ENCODE assay signal across 8 cellular contexts in the genomic region with DNA sequence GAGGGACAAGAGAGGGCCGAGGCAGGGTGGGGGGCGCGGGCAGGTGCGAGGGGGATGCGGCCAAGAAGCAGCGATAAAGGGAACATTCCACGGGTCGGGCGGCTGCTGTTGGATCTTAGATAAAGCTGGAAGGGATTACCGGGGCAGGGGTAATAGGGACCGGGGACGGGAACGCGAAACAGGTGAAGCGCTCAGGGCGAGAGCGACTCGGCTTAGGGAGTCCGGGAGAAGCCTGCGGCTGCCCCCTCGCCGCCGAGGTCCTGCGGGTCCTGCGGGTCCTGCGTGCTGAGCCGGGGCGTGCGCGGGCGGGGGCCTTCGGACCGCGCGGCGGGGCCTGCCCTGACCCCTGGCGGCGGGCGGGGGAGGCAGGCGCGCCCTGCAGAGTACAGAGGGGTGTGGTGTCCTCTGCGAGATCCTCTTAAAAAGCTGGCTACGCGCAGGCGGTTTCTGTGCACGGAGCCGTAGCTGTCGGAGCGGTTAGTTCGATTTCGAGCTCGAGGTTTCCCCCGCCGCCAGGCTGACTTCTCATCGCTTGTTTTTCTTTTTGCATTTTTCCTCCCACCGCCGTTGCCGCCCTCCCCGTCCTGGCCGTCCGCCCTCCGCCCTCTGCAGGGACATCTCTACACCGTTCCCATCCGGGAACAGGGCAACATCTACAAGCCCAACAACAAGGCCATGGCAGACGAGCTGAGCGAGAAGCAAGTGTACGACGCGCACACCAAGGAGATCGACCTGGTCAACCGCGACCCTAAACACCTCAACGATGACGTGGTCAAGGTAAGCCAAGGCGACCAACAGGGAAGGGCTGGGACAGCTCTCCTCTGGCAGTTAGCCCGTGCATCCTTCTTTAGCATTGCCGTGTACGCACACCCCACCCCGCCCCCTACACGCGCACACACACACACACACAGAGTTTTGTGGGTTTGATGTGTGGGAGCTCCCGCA. TPM values are rescaled to one million over a fixed set of nuclear protein-coding genes. Genes with fewer than 3 reads are reported as not detected.
DNase-seq lines count a peak whose midpoint lies in the region; ATAC-seq and TF ChIP-seq lines count a peak whose summit lies in the region.

No MANE protein-coding gene starts in this region.

- TF ChIP-seq CTCF in Caco-2 (IDR thresholded peaks at IDR 0.05; ENCODE audit: insufficient read depth in 1 of 2, low read depth in 1 of 2, low read length in 1 of 2, severe bottlenecking in 1 of 2, unreplicated experiment in 1 of 2) (peak; percentile 66 to 91), upper lobe of right lung (IDR thresholded peaks at IDR 0.05) (peak; percentile 86)

- BruUV-seq in Caco-2 (replicated peaks; lab: Mats Ljungman, UMichigan): no TSS peak

- H3K27me3 Mint-ChIP-seq in Caco-2 (ENCODE audit: insufficient read depth, unreplicated experiment): no peaks in the 10 kb centered on the region
- peaks cover 76% of the 10 kb centered on the region for H3K27me3 Mint-ChIP-seq in activated naive CD4-positive, alpha-beta T cell treated with anti-CD3 and anti-CD28 coated beads, Interleukin-2, amount 10 ng/mL, durations not matched to agents 7 days and 5 days

- POLR2A ChIA-PET in Caco-2 (lab: Charles Lee): no interaction called here

- no peaks in the 10 kb centered on the region for H3K4me1 Mint-ChIP-seq in Caco-2 (ENCODE audit: low read depth, unreplicated experiment)
- H3K4me1 Mint-ChIP-seq in activated naive CD4-positive, alpha-beta T cell treated with anti-CD3 and anti-CD28 coated beads, Interleukin-2, amount 10 ng/mL, durations not matched to agents 7 days and 5 days: peaks cover 27% of the 10 kb centered on the region

- intact Hi-C loops in Caco-2 (cut with micrococcal nuclease; ENCODE audit: unreplicated experiment) (loop anchor here (1.0 kb wide), 7 partner anchors 27 to 388 kb away; a partner anchor contains a TSS), upper lobe of right lung (cut with DNase I) (loop anchor here (10.0 kb wide), 2 partner anchors 49 to 261 kb away; no protein-coding TSS in a partner anchor)

- peak; percentile 94 for ATAC-seq in GM19438 (IDR thresholded peaks at IDR 0.05; ENCODE audit: low read depth, unreplicated experiment)
- ATAC-seq in HG03469 (IDR thresholded peaks at IDR 0.05; ENCODE audit: unreplicated experiment): peak; percentile 88
- ATAC-seq in upper lobe of right lung: peak; percentile 88

- H3K36me3 ChIP-seq in Caco-2 (ENCODE audit: control insufficient read depth, insufficient read depth, low read length): no peaks in the 10 kb centered on the region
- H3K36me3 ChIP-seq in upper lobe of right lung: no peaks in the 10 kb centered on the region

- no peaks in the 10 kb centered on the region for H3K9me3 Mint-ChIP-seq in Caco-2 (ENCODE audit: unreplicated experiment)
- H3K9me3 Mint-ChIP-seq in activated naive CD4-positive, alpha-beta T cell treated with anti-CD3 and anti-CD28 coated beads, Interleukin-2, amount 10 ng/mL, durations not matched to agents 7 days and 5 days: no peaks in the 10 kb centered on the region

- CTCF ChIA-PET in Caco-2 (lab: Charles Lee): interaction anchor here (0.5 to 2.6 kb wide), 19 partner anchors 10 to 364 kb away, joined by 3 to 26 read pairs (median 3); a partner anchor contains a TSS
- CTCF ChIA-PET in activated naive CD4-positive, alpha-beta T cell treated with anti-CD3 and anti-CD28 coated beads, Interleukin-2, amount 10 ng/mL, durations not matched to agents 7 days and 5 days (lab: Charles Lee): interaction anchor here (0.5 to 3.5 kb wide), 32 partner anchors 9 to 398 kb away, joined by 3 to 24 read pairs (median 5); no protein-coding TSS in a partner anchor

- H3K27ac ChIP-seq in upper lobe of right lung: peak overlapping the region; percentile 90

- H3K27me3 ChIP-seq in Caco-2 (replicated peaks; ENCODE audit: control insufficient read depth, insufficient read depth, low read length): no peaks in the 10 kb centered on the region
- H3K27me3 ChIP-seq in upper lobe of right lung: no peaks in the 10 kb centered on the region

- H3K4me1 ChIP-seq in Caco-2 (peaks cover 10% of the 10 kb centered on the region; the same call in 1 of the 2 replicates), upper lobe of right lung (peaks cover 11% of the 10 kb centered on the region)

- H3K9me3 ChIP-seq in Caco-2 (no peaks in the 10 kb centered on the region), upper lobe of right lung (no peaks in the 10 kb centered on the region)

- no peaks in the 10 kb centered on the region for H3K36me3 Mint-ChIP-seq in Caco-2 (ENCODE audit: insufficient read depth, unreplicated experiment)
- H3K36me3 Mint-ChIP-seq in activated naive CD4-positive, alpha-beta T cell treated with anti-CD3 and anti-CD28 coated beads, Interleukin-2, amount 10 ng/mL, durations not matched to agents 7 days and 5 days: no peaks in the 10 kb centered on the region

- DNase-seq in Caco-2: peak; percentile 75 to 88
- peak; percentile 94 for DNase-seq in RPMI8226
- peak; percentile 73 for DNase-seq in activated naive CD4-positive, alpha-beta T cell treated with anti-CD3 and anti-CD28 coated beads, Interleukin-2, amount 10 ng/mL, durations not matched to agents 7 days and 5 days
- DNase-seq in glomerular visceral epithelial cell (ENCODE audit: extremely low spot score): peak; percentile 86
- DNase-seq in nucleus accumbens (lab: John Stamatoyannopoulos, UW): peak in 37 of 56 donors; percentile 11 to 71 (median 33)
- peak; percentile 90 for DNase-seq in upper lobe of right lung

- peak overlapping the region; percentile 94 for H3K4me3 Mint-ChIP-seq in Caco-2 (ENCODE audit: unreplicated experiment)
- H3K4me3 Mint-ChIP-seq in activated naive CD4-positive, alpha-beta T cell treated with anti-CD3 and anti-CD28 coated beads, Interleukin-2, amount 10 ng/mL, durations not matched to agents 7 days and 5 days: peak overlapping the region; percentile 72

- H3K4me3 ChIP-seq in Caco-2 (ENCODE audit: low read depth, low read length) (peak overlapping the region; percentile 60), upper lobe of right lung (peak overlapping the region; percentile 68)

- H3K27ac Mint-ChIP-seq in Caco-2 (ENCODE audit: unreplicated experiment): peak overlapping the region; percentile 52
- H3K27ac Mint-ChIP-seq in activated naive CD4-positive, alpha-beta T cell treated with anti-CD3 and anti-CD28 coated beads, Interleukin-2, amount 10 ng/mL, durations not matched to agents 7 days and 5 days: no peak overlapping the region

RNA-seq across cellular contexts. Expression of a gene that starts 1.3 kb away (rescaled TPM):
- total RNA-seq in Caco-2 (2022): 4.9 and 6.0 TPM in 2 replicates
- total RNA-seq in upper lobe of right lung: 695 TPM

RNA-seq across cellular contexts. Expression of a gene that starts 26.6 kb away (rescaled TPM):
- total RNA-seq in Caco-2 (2022) (17.6 and 18.1 TPM in 2 replicates), upper lobe of right lung (192 TPM)

Comparison
In these comparisons a context has a peak if more than half of its experiments do, and no peak if none do; other contexts are left out.
1. Peak in every context shown above with its lines: DNase-seq, ATAC-seq, H3K4me3 ChIP-seq and H3K27ac ChIP-seq.
2. DNase-seq: peak in every context shown above with its lines; median percentile 94 in RPMI8226; 90 in upper lobe of right lung; 86 in glomerular visceral epithelial cell; 82 in Caco-2; 73 in activated naive CD4-positive, alpha-beta T cell treated with anti-CD3 and anti-CD28 coated beads, Interleukin-2, amount 10 ng/mL, durations not matched to agents 7 days and 5 days; 33 in nucleus accumbens.
3. RNA of a gene that starts 1.3 kb away (total RNA-seq): 695 TPM in upper lobe of right lung (single experiment); 4.9 to 6.0 TPM in Caco-2; every median in the first group is over 10 times any median in the second.
4. RNA of a gene that starts 26.6 kb away (total RNA-seq): 192 TPM in upper lobe of right lung (single experiment); 17.6 to 18.1 TPM in Caco-2; every median in the first group is over 10 times any median in the second.